In genomic region chr16:78096386-78096785, GRCh38 we compare ENCODE assay signal across 24 cellular contexts.
"Had no signal": no experiment of that assay in that cellular context is flagged by ENCODE, and none has a peak within 500 bp of the region (broad histone marks: within the 10 kb centered on the region; RNA-seq: fewer than 3 reads in every experiment).

No MANE protein-coding gene starts in this region.

- ATAC-seq: activated naive CD8-positive, alpha-beta T cell treated with anti-CD3 and anti-CD28 coated beads, Interleukin-2, amount 50 U/mL, for 24 hours; activated T-cell treated with anti-CD3 and anti-CD28 coated beads, Interleukin-2, amount 50 U/mL, for 4 hours; gastroesophageal sphincter; heart left ventricle; left cardiac atrium; naive thymus-derived CD8-positive, alpha-beta T cell; pancreas; sciatic nerve; stimulated activated naive CD8-positive, alpha-beta T cell treated with anti-CD3 and anti-CD28 coated beads, Interleukin-15, amount 100 ng/mL, for 72 hours had no signal

- H3K27me3 ChIP-seq: colonic mucosa, pancreas had no signal

- H3K9me3 ChIP-seq: colonic mucosa, gastroesophageal sphincter, heart left ventricle, pancreas, suprapubic skin, transverse colon had no signal

- H3K4me1 ChIP-seq: colonic mucosa had no signal

- H3K36me3 Mint-ChIP-seq: activated naive CD4-positive, alpha-beta T cell treated with anti-CD3 and anti-CD28 coated beads, Interleukin-2, amount 10 ng/mL, durations not matched to agents 7 days and 5 days; brain; naive thymus-derived CD8-positive, alpha-beta T cell had no signal

- H3K4me3 Mint-ChIP-seq: activated B cell treated with CpG ODN at 0.5 μM for 24 hours; activated CD4-positive, alpha-beta T cell treated with anti-CD3 and anti-CD28 coated beads, Interleukin-2, amount 10 ng/mL, durations not matched to agents 24 days and 14 days; activated naive CD4-positive, alpha-beta T cell treated with anti-CD3 and anti-CD28 coated beads, Interleukin-2, amount 10 ng/mL, durations not matched to agents 7 days and 5 days; activated naive CD8-positive, alpha-beta T cell treated with anti-CD3 and anti-CD28 coated beads, Interleukin-2, amount 50 U/mL, for 24 hours; activated T-cell treated with anti-CD3 and anti-CD28 coated beads, Interleukin-2, amount 50 U/mL, for 4 hours; central memory CD8-positive, alpha-beta T cell; stimulated activated naive CD8-positive, alpha-beta T cell treated with anti-CD3 and anti-CD28 coated beads, Interleukin-15, amount 100 ng/mL, for 72 hours had no signal

- H3K36me3 ChIP-seq: colonic mucosa, gastroesophageal sphincter, heart left ventricle, pancreas, suprapubic skin, transverse colon had no signal

- DNase-seq: activated B cell treated with CpG ODN at 0.5 μM for 24 hours; activated CD4-positive, alpha-beta T cell treated with anti-CD3 and anti-CD28 coated beads, Interleukin-2, amount 10 ng/mL, durations not matched to agents 24 days and 14 days; activated CD8-positive, alpha-beta memory T cell treated with anti-CD3 and anti-CD28 coated beads, Interleukin-2, amount 50 U/mL, for 4 hours; activated effector memory CD4-positive, alpha-beta T cell treated with Interleukin-2 at 50 U/mL for 16 hours; activated naive CD4-positive, alpha-beta T cell treated with anti-CD3 and anti-CD28 coated beads, Interleukin-2, amount 10 ng/mL, durations not matched to agents 7 days and 5 days; activated naive CD8-positive, alpha-beta T cell treated with anti-CD3 and anti-CD28 coated beads, Interleukin-2, amount 50 U/mL, for 24 hours; activated T-cell treated with anti-CD3 and anti-CD28 coated beads, Interleukin-2, amount 50 U/mL, for 4 hours; anterior cingulate cortex; colonic mucosa; erythroblast; heart left ventricle; left cardiac atrium; mesendoderm; naive thymus-derived CD8-positive, alpha-beta T cell; pancreas; stimulated activated CD4-positive, alpha-beta T cell treated with anti-CD3 and anti-CD28 coated beads, Interleukin-4, amount 100 ng/mL, for 1 hour; stimulated activated naive CD8-positive, alpha-beta T cell treated with anti-CD3 and anti-CD28 coated beads, Interleukin-15, amount 100 ng/mL, for 72 hours; transverse colon had no signal

- FAIRE-seq: pancreas had no signal

- H3K27ac ChIP-seq: colonic mucosa, gastroesophageal sphincter, heart left ventricle, pancreas, suprapubic skin, transverse colon had no signal

- H3K27ac Mint-ChIP-seq: activated B cell treated with CpG ODN at 0.5 μM for 24 hours; activated CD4-positive, alpha-beta T cell treated with anti-CD3 and anti-CD28 coated beads, Interleukin-2, amount 10 ng/mL, durations not matched to agents 24 days and 14 days; activated naive CD4-positive, alpha-beta T cell treated with anti-CD3 and anti-CD28 coated beads, Interleukin-2, amount 10 ng/mL, durations not matched to agents 7 days and 5 days; activated naive CD8-positive, alpha-beta T cell treated with anti-CD3 and anti-CD28 coated beads, Interleukin-2, amount 50 U/mL, for 24 hours; brain had no signal

- H3K4me3 ChIP-seq: colonic mucosa, gastroesophageal sphincter, heart left ventricle, pancreas, smooth muscle cell, suprapubic skin, transverse colon had no signal

- H3K4me2 ChIP-seq: smooth muscle cell had no signal
